15 cellular contexts compared by ENCODE assay signal in genomic region chr4:6423575-6423974, GRCh38.
DNase-seq lines count a peak whose midpoint lies in the region; ATAC-seq and TF ChIP-seq lines count a peak whose summit lies in the region.
"Had no signal": no experiment of that assay in that cellular context is flagged by ENCODE, and none has a peak within 500 bp of the region (broad histone marks: within the 10 kb centered on the region; RNA-seq: fewer than 3 reads in every experiment).

No MANE protein-coding gene starts in this region.

- no peaks in the 10 kb centered on the region for H3K79me2 ChIP-seq in OCI-LY3 (ENCODE audit: low read length)

- no peak overlapping the region for H2AFZ ChIP-seq in OCI-LY3 (ENCODE audit: low read depth, low read length)

- no peak overlapping the region for H3K9ac ChIP-seq in OCI-LY3 (ENCODE audit: low read length)

- peaks cover 17% of the 10 kb centered on the region for H3K4me1 Mint-ChIP-seq in stimulated activated effector memory CD8-positive, alpha-beta T cell treated with anti-CD3 and anti-CD28 coated beads, Interleukin-12 subunit alpha, Interleukin-12 subunit beta, amount 100 ng/mL, for 72 hours
- H3K4me1 Mint-ChIP-seq: CD14-positive monocyte had no signal

- H3K27ac Mint-ChIP-seq in stimulated activated effector memory CD8-positive, alpha-beta T cell treated with anti-CD3 and anti-CD28 coated beads, Interleukin-12 subunit alpha, Interleukin-12 subunit beta, amount 100 ng/mL, for 72 hours: no peak overlapping the region
- H3K27ac Mint-ChIP-seq: activated CD8-positive, alpha-beta T cell treated with anti-CD3 and anti-CD28 coated beads for 36 hours; CD14-positive monocyte; effector memory CD8-positive, alpha-beta T cell had no signal

- H3K4me3 Mint-ChIP-seq in stimulated activated effector memory CD8-positive, alpha-beta T cell treated with anti-CD3 and anti-CD28 coated beads, Interleukin-12 subunit alpha, Interleukin-12 subunit beta, amount 100 ng/mL, for 72 hours: no peak overlapping the region
- H3K4me3 Mint-ChIP-seq: activated CD8-positive, alpha-beta T cell treated with anti-CD3 and anti-CD28 coated beads for 36 hours; CD14-positive monocyte had no signal

- H3K27me3 ChIP-seq in OCI-LY3 (ENCODE audit: low read depth, low read length): no peaks in the 10 kb centered on the region
- H3K27me3 ChIP-seq: adrenal gland had no signal

- no peaks in the 10 kb centered on the region for H3K36me3 ChIP-seq in OCI-LY3 (replicated peaks; ENCODE audit: low read depth, low read length)
- H3K36me3 ChIP-seq: adrenal gland, sigmoid colon had no signal

- H3K36me3 Mint-ChIP-seq in stimulated activated effector memory CD8-positive, alpha-beta T cell treated with anti-CD3 and anti-CD28 coated beads, Interleukin-12 subunit alpha, Interleukin-12 subunit beta, amount 100 ng/mL, for 72 hours: no peaks in the 10 kb centered on the region
- H3K36me3 Mint-ChIP-seq: CD14-positive monocyte had no signal

- DNase-seq in C1 segment of cervical spinal cord (lab: John Stamatoyannopoulos, UW): no peak
- DNase-seq in NCI-H748 (lab: John Stamatoyannopoulos, UW; ENCODE audit: unreplicated experiment): no peak
- no peak for DNase-seq in hippocampal formation (lab: John Stamatoyannopoulos, UW)
- DNase-seq in stimulated activated effector memory CD8-positive, alpha-beta T cell treated with anti-CD3 and anti-CD28 coated beads, Interleukin-12 subunit alpha, Interleukin-12 subunit beta, amount 100 ng/mL, for 72 hours (ENCODE audit: low spot score in 2 of 2): no peak
- DNase-seq: activated CD8-positive, alpha-beta T cell treated with anti-CD3 and anti-CD28 coated beads for 36 hours; adrenal gland; effector memory CD8-positive, alpha-beta T cell; sigmoid colon had no signal

- H3K4me2 ChIP-seq in OCI-LY3 (ENCODE audit: low read length): peak overlapping the region; percentile 51

- no peak overlapping the region for H3K4me3 ChIP-seq in OCI-LY3 (ENCODE audit: low read length)
- H3K4me3 ChIP-seq: adrenal gland, sigmoid colon, SK-N-MC had no signal

- H4K20me1 ChIP-seq in OCI-LY3 (ENCODE audit: insufficient read depth, low read length): 0 out of 2 replicates have a peak, but pooled peaks cover 3% of the 10 kb centered on the region

- TF ChIP-seq CTCF in OCI-LY3 (IDR thresholded peaks at IDR 0.05; ENCODE audit: low read depth, low read length): no peak

- no peaks in the 10 kb centered on the region for H3K9me3 ChIP-seq in OCI-LY3 (ENCODE audit: insufficient read depth, low read length)
- H3K9me3 ChIP-seq: adrenal gland, sigmoid colon had no signal

- ATAC-seq in GM18511 (IDR thresholded peaks at IDR 0.05; ENCODE audit: unreplicated experiment) (peak; percentile 99), GM21381 (IDR thresholded peaks at IDR 0.05; ENCODE audit: unreplicated experiment) (peak; percentile 89), HG03045 (IDR thresholded peaks at IDR 0.05; ENCODE audit: unreplicated experiment) (peak; percentile 69)
- ATAC-seq in stimulated activated effector memory CD8-positive, alpha-beta T cell treated with anti-CD3 and anti-CD28 coated beads, Interleukin-12 subunit alpha, Interleukin-12 subunit beta, amount 100 ng/mL, for 72 hours: no peak
- ATAC-seq: activated CD8-positive, alpha-beta T cell treated with anti-CD3 and anti-CD28 coated beads for 36 hours; effector memory CD8-positive, alpha-beta T cell; HepG2 had no signal

- H3K9me3 Mint-ChIP-seq in stimulated activated effector memory CD8-positive, alpha-beta T cell treated with anti-CD3 and anti-CD28 coated beads, Interleukin-12 subunit alpha, Interleukin-12 subunit beta, amount 100 ng/mL, for 72 hours: no peaks in the 10 kb centered on the region
- H3K9me3 Mint-ChIP-seq: activated CD8-positive, alpha-beta T cell treated with anti-CD3 and anti-CD28 coated beads for 36 hours; effector memory CD8-positive, alpha-beta T cell had no signal

- peaks cover 10% of the 10 kb centered on the region for H3K4me1 ChIP-seq in OCI-LY3 (ENCODE audit: low read length)
- H3K4me1 ChIP-seq: adrenal gland, sigmoid colon had no signal

- no peak overlapping the region for H3K27ac ChIP-seq in OCI-LY3 (ENCODE audit: low read length)
- H3K27ac ChIP-seq: adrenal gland, sigmoid colon, SK-N-MC had no signal
